ENCODE assay signal across 10 cellular contexts in genomic region chr3:15637131-15637951, GRCh38. TPM values are rescaled to one million over a fixed set of nuclear protein-coding genes. Genes with fewer than 3 reads are reported as not detected.
DNase-seq lines count a peak whose midpoint lies in the region; ATAC-seq and TF ChIP-seq lines count a peak whose summit lies in the region.
"Had no signal": no experiment of that assay in that cellular context is flagged by ENCODE, and none has a peak within 500 bp of the region (broad histone marks: within the 10 kb centered on the region; RNA-seq: fewer than 3 reads in every experiment).

No MANE protein-coding gene starts in this region.

- no peak for TF ChIP-seq RAD21 in SK-N-SH (IDR thresholded peaks at IDR 0.05; ENCODE audit: low read length)

- 79% methylated on average over 7 of the region's 7 CpGs for WGBS in SK-N-SH (ENCODE audit: low lambda C conversion rate)
- WGBS in spleen, 5 donors: 64 to 71% (median 70%) methylated on average over 7 of the region's 7 CpGs

- H3K4me1 ChIP-seq in SK-N-SH (ENCODE audit: control insufficient read depth in 1 of 2, insufficient read depth in 2 of 2, low read depth in 1 of 2, low read length in 1 of 2) (peaks cover 36 to 38% of the 10 kb centered on the region in 2 experiments), spleen (peaks cover 4 to 46% (median 23%) of the 10 kb centered on the region in 6 donors)

- H3K9me3 ChIP-seq in SK-N-SH (no peaks in the 10 kb centered on the region), spleen (no peaks in the 10 kb centered on the region)
- H3K9me3 ChIP-seq: pancreas had no signal

- TF ChIP-seq EP300 in SK-N-SH (IDR thresholded peaks at IDR 0.05; ENCODE audit: borderline replicate concordance in 1 of 2, low read depth in 1 of 2, low read length in 1 of 2): no peak

- peak; percentile 33 for DNase-seq in SK-N-SH
- peak; percentile 33 for DNase-seq in NCI-H1092 treated with DMSO at 0.1 percent for 48 hours (lab: John Stamatoyannopoulos, UW)
- peak; percentile 70 for DNase-seq in cerebellum (ENCODE audit: low spot score)
- no peak for DNase-seq in spleen
- DNase-seq in NCI-H446 treated with DMSO at 0.1 percent for 48 hours (lab: John Stamatoyannopoulos, UW): no peak
- DNase-seq in NCI-H226: no peak
- DNase-seq: pancreas, SIG-M5 had no signal

- no peak overlapping the region for H3K4me2 ChIP-seq in SK-N-SH

- no peak overlapping the region for H2AFZ ChIP-seq in SK-N-SH (ENCODE audit: low read depth)

- ATAC-seq in SK-N-SH treated with all-trans-retinoic acid at 6 μM for 48 hours (no peak), GM21515 (IDR thresholded peaks at IDR 0.05; ENCODE audit: unreplicated experiment) (no peak)

- peaks cover 12% of the 10 kb centered on the region; the same call in 1 of the 2 replicates for H3K79me2 ChIP-seq in SK-N-SH (ENCODE audit: insufficient read depth)

- H3K27ac ChIP-seq in SK-N-SH (ENCODE audit: low read depth in 2 of 2, low read length in 1 of 2) (peak overlapping the region; percentile 92 to 99), spleen (peak overlapping the region; percentile 20 to 82 (median 68))

- no peak for TF ChIP-seq CTCF in SK-N-SH (IDR thresholded peaks at IDR 0.05)
- no peak for TF ChIP-seq CTCF in spleen (IDR thresholded peaks at IDR 0.05 in 8 of 11, conservative IDR thresholded peaks at IDR 0.05 in 3 of 11)

- peaks cover 66% of the 10 kb centered on the region for H3F3A ChIP-seq in SK-N-SH (replicated peaks; ENCODE audit: insufficient read depth)

- H3K36me3 ChIP-seq in SK-N-SH (replicated peaks in 1 of 2; ENCODE audit: control insufficient read depth in 1 of 2, insufficient read depth in 2 of 2, low read length in 1 of 2) (no peaks in the 10 kb centered on the region), spleen (peaks cover 0 to 11% (median 0%) of the 10 kb centered on the region in 6 donors)
- H3K36me3 ChIP-seq: pancreas had no signal

- no peak for TF ChIP-seq POLR2A in spleen (IDR thresholded peaks at IDR 0.05)

- POLR2A ChIA-PET in SK-N-SH (lab: Yijun Ruan, JAX): no interaction called here

- peak overlapping the region; percentile 85; the same call in 1 of the 2 replicates for H3K9ac ChIP-seq in SK-N-SH

- no peaks in the 10 kb centered on the region for H3K9me2 ChIP-seq in SK-N-SH

- no peaks in the 10 kb centered on the region for H3K27me3 ChIP-seq in SK-N-SH (ENCODE audit: insufficient read depth)
- no peaks in the 10 kb centered on the region for H3K27me3 ChIP-seq in spleen (replicated peaks in 1 of 7)
- H3K27me3 ChIP-seq: pancreas had no signal

- H3K4me3 ChIP-seq in SK-N-SH (ENCODE audit: low read depth in 2 of 2, low read length in 1 of 2) (no peak overlapping the region), spleen (no peak overlapping the region)
- H3K4me3 ChIP-seq: pancreas had no signal

- intact Hi-C loops in spleen (cut with DNase I; ENCODE audit: low total_unique reads): loop anchor here (10.0 kb wide), 1 partner anchor 537 kb away; the partner anchor contains the start of gene GALNT15

- CTCF ChIA-PET in SK-N-SH (lab: Yijun Ruan, JAX): interaction anchor here (1.4 kb wide), 1 partner anchor 610 kb away, joined by 3 read pairs; no protein-coding TSS in a partner anchor

- no peaks in the 10 kb centered on the region for H4K20me1 ChIP-seq in SK-N-SH (ENCODE audit: insufficient read depth)

TF ChIP-seq in SK-N-SH, 30 proteins besides CTCF, POLR2A, EP300 and RAD21:
- TF ChIP-seq ELF1 (IDR thresholded peaks at IDR 0.05) (no peak), GABPA (IDR thresholded peaks at IDR 0.05; ENCODE audit: low read depth) (no peak), RXRA (IDR thresholded peaks at IDR 0.05; ENCODE audit: borderline replicate concordance, low read depth) (no peak), NFIC (IDR thresholded peaks at IDR 0.05; ENCODE audit: borderline replicate concordance) (no peak), USF2 (IDR thresholded peaks at IDR 0.05; ENCODE audit: borderline replicate concordance, low read depth, low read length) (no peak), SMC3 (IDR thresholded peaks at IDR 0.05; ENCODE audit: low read depth, low read length) (no peak), MAX (IDR thresholded peaks at IDR 0.05; ENCODE audit: low read depth) (no peak), NRF1 (IDR thresholded peaks at IDR 0.05; ENCODE audit: low read depth, low read length) (no peak), MXI1 (IDR thresholded peaks at IDR 0.05; ENCODE audit: low read depth, low read length) (no peak), GATA2 (CRISPR knock-in tag; IDR thresholded peaks at IDR 0.05) (no peak), IRF3 (IDR thresholded peaks at IDR 0.05; ENCODE audit: low read depth, low read length) (no peak)

TF ChIP-seq in SK-N-SH treated with all-trans-retinoic acid at 6 μM for 48 hours, 23 proteins besides CTCF, POLR2A, EP300 and RAD21:
- no peak for TF ChIP-seq ZFP30 (CRISPR knock-in tag; IDR thresholded peaks at IDR 0.05)
- no peak for TF ChIP-seq TCF4 (CRISPR knock-in tag; IDR thresholded peaks at IDR 0.05; ENCODE audit: borderline replicate concordance)
- no peak for TF ChIP-seq ESRRG (CRISPR knock-in tag; IDR thresholded peaks at IDR 0.05)
- no peak for TF ChIP-seq CSDC2 (CRISPR knock-in tag; IDR thresholded peaks at IDR 0.05)
- TF ChIP-seq ZFP3 (CRISPR knock-in tag; IDR thresholded peaks at IDR 0.05): no peak
- TF ChIP-seq ZNF565 (CRISPR knock-in tag; conservative IDR thresholded peaks at IDR 0.05; ENCODE audit: low read depth): no peak
TF ChIP-seq in SK-N-SH treated with all-trans-retinoic acid at 6 μM for 48 hours: peak in this region for 0.

RNA-seq across cellular contexts. Expression of gene BTD, which starts 35.8 kb away (rescaled TPM):
- polyA plus RNA-seq in SK-N-SH (2012; rRNA removed) (23.6 and 32.5 TPM in 2 replicates), spleen (1 to 10 TPM; 3.9 to 6.3 (median 6.0) TPM)
- 19.0 and 24.4 TPM in 2 replicates for polyA plus RNA-seq in SK-N-SH (2012; cell fraction: cytosol; rRNA removed)
- polyA plus RNA-seq in SK-N-SH (2012; cell fraction: nucleus; rRNA removed): 20.3 and 28.3 TPM in 2 replicates
- total RNA-seq in cerebellum (19.3 TPM), spleen (10 to 100 TPM; 13.3 to 43.7 (median 23.9) TPM)

RNA-seq across cellular contexts. Expression of gene HACL1, which starts 36.0 kb away (rescaled TPM):
- polyA plus RNA-seq in SK-N-SH (2012; rRNA removed) (15.1 and 23.0 TPM in 2 replicates), spleen (10 to 100 TPM; 18.2 to 22.4 (median 19.0) TPM)
- 16.9 and 17.0 TPM in 2 replicates for polyA plus RNA-seq in SK-N-SH (2012; cell fraction: cytosol; rRNA removed)
- 25.0 and 29.8 TPM in 2 replicates for polyA plus RNA-seq in SK-N-SH (2012; cell fraction: nucleus; rRNA removed)
- total RNA-seq in cerebellum (32.2 TPM), spleen (10 to 100 TPM; 19.6 to 30.1 (median 25.5) TPM)

Comparison
In these comparisons a context has a peak if more than half of its experiments do, and no peak if none do; other contexts are left out.
1. DNase-seq: peak in SK-N-SH (single experiment), NCI-H1092 treated with DMSO at 0.1 percent for 48 hours (single experiment) and cerebellum (single experiment); none in spleen (single experiment), NCI-H446 treated with DMSO at 0.1 percent for 48 hours (single experiment) and NCI-H226 (single experiment).